ENCODE assay signal across 10 cellular contexts in the genomic region with DNA sequence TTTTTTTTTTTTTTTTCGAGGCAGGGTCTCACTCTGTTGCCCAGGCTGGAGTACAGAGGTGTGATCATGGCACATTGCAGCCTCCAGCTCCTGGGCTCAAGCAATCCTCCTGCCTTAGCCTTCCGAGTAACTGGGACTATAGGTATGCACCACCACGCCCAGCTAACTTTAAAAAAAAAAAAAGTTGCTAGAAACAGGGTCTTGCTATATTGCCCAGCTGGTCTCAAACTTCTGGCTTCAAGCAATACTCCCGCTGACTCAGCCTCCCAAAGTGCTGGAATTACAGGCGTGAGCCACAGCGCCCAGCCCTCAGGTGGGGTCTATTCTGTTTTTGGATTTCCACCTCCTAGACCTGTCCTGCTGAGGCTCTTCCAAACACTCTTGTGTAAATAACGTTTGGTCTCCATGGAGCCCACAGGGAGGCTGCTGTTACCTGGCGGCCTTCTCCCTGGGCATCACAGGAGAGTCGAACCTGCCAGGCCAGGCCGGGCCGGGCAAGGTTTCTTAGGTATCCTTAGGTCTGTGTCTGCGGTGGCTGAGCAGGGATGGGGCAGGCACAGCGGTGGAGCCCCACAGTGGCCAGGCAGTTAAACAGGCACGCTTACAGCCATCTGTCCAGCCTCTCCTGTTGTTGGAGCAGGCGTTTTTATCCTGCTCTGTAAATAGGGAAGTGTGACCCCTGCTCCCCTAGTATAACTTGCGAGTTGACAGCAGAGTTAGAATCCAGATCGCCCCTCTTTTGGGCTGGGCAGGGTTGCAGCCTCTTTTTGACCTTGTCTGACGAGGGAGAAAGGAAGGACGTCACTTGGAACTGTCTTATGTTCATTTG. TPM values are rescaled to one million over a fixed set of nuclear protein-coding genes. Genes with fewer than 3 reads are reported as not detected.
DNase-seq lines count a peak whose midpoint lies in the region; ATAC-seq and TF ChIP-seq lines count a peak whose summit lies in the region.
"Had no signal": no experiment of that assay in that cellular context is flagged by ENCODE, and none has a peak within 500 bp of the region (broad histone marks: within the 10 kb centered on the region; RNA-seq: fewer than 3 reads in every experiment).

No MANE protein-coding gene starts in this region.

- no peaks in the 10 kb centered on the region for H3K27me3 Mint-ChIP-seq in H9 (ENCODE audit: low read depth)
- H3K27me3 Mint-ChIP-seq in T-cell = no peaks in the 10 kb centered on the region

- no peak overlapping the region; the same call in 1 of the 2 replicates for H3K14ac ChIP-seq in H9 (ENCODE audit: insufficient read depth, low read length)

- no peak overlapping the region for H3K18ac ChIP-seq in H9 (ENCODE audit: insufficient read length, low read depth, low read length)

- no peak overlapping the region for H3K56ac ChIP-seq in H9 (ENCODE audit: insufficient read length, low read depth, low read length)

- H3K9me3 ChIP-seq in H9 (ENCODE audit: control insufficient read depth, low read depth, low read length) = no peaks in the 10 kb centered on the region

- no peak overlapping the region for H3K23ac ChIP-seq in H9 (ENCODE audit: insufficient read length, low read depth, low read length)

- H2AK5ac ChIP-seq in H9 (ENCODE audit: insufficient read length, low read length) = no peak overlapping the region

- DNase-seq in H9 (peak; percentile 61), astrocyte of the spinal cord (ENCODE audit: low read depth, low spot score) (no peak), hepatic stellate cell (ENCODE audit: low spot score) (peak; percentile 43), COLO668 (lab: John Stamatoyannopoulos, UW; ENCODE audit: unreplicated experiment) (no peak), T-cell (no peak)
- DNase-seq in activated CD4-positive, alpha-beta T cell treated with anti-CD3 and anti-CD28 coated beads, Interleukin-2, amount 50 U/mL, for 4 hours = no peak
- DNase-seq: T-helper 2 cell had no signal

- H3K4me3 Mint-ChIP-seq in H9 (no peak overlapping the region), T-cell (no peak overlapping the region)

- no peak overlapping the region for H3K9ac ChIP-seq in H9 (ENCODE audit: extremely low read depth, insufficient read length, low read length)

- no peak overlapping the region for H4K91ac ChIP-seq in H9 (ENCODE audit: insufficient read length, low read depth, low read length)

- H3K4me3 ChIP-seq in astrocyte of the spinal cord (ENCODE audit: low read depth, low read length) = no peak overlapping the region
- no peak overlapping the region for H3K4me3 ChIP-seq in skin epidermis

- no peak overlapping the region for H2BK5ac ChIP-seq in H9 (ENCODE audit: insufficient read length, low read length)

- H3K27ac ChIP-seq in H9 (ENCODE audit: insufficient read length, low read depth, low read length) (no peak overlapping the region), skin epidermis (peak overlapping the region; percentile 54 to 99 (median 90))
- H3K27ac ChIP-seq: HL-60 had no signal

- no peak overlapping the region for H4K5ac ChIP-seq in H9 (ENCODE audit: insufficient read length, low read depth, low read length)

- H4K20me1 ChIP-seq in H9 (ENCODE audit: control insufficient read depth, insufficient read depth, insufficient read length) = no peaks in the 10 kb centered on the region

- peak; percentile 44 for TF ChIP-seq CTCF in H9 (conservative IDR thresholded peaks at IDR 0.05)
- peak; percentile 30 for TF ChIP-seq CTCF in astrocyte of the spinal cord (IDR thresholded peaks at IDR 0.05; ENCODE audit: low read depth, low read length)

- H3T11ph ChIP-seq in H9 (ENCODE audit: low read length) = no peak overlapping the region

- WGBS in H9 (ENCODE audit: extremely low coverage, insufficient read length, low lambda C conversion rate) = no CpG with 5 or more reads among the region's 19 CpGs

- no peaks in the 10 kb centered on the region for H3K27me3 ChIP-seq in H9 (ENCODE audit: insufficient read depth, low read length)

- no peaks in the 10 kb centered on the region for H3K79me1 ChIP-seq in H9 (ENCODE audit: insufficient read depth, low read depth, low read length, poor library complexity, severe bottlenecking)

- H3K4me1 Mint-ChIP-seq in H9 (peaks cover 3% of the 10 kb centered on the region in 2 experiments; a peak in 2 of 4 replicates), T-cell (peaks cover 24 to 46% (median 30%) of the 10 kb centered on the region in 3 donors)

- H2BK20ac ChIP-seq in H9 (ENCODE audit: low read depth, low read length, poor library complexity, severe bottlenecking) = no peak overlapping the region

- CTCF ChIA-PET in T-cell (lab: Charles Lee) = no interaction called here

- H2BK120ac ChIP-seq in H9 (ENCODE audit: low read depth, low read length, poor library complexity, severe bottlenecking) = no peak overlapping the region

- H3K27ac Mint-ChIP-seq in H9 (peak overlapping the region; percentile 4 to 88 (median 8); a peak in 4 of 7 replicates), T-cell (no peak overlapping the region)

- peak overlapping the region; percentile 65; the same call in 1 of the 2 replicates for H2BK15ac ChIP-seq in H9 (ENCODE audit: low read depth, low read length)

- H2BK12ac ChIP-seq in H9 (ENCODE audit: insufficient read length, low read depth, low read length) = no peak overlapping the region

- POLR2A ChIA-PET in T-cell (lab: Charles Lee) = no interaction called here

- no peak overlapping the region for H4K8ac ChIP-seq in H9 (replicated peaks; ENCODE audit: insufficient read length, low read depth, low read length)

- H3K4me1 ChIP-seq in H9 (ENCODE audit: insufficient read depth, low read length) = no peaks in the 10 kb centered on the region; the same call in 1 of the 2 replicates

- no peak overlapping the region for H2AFZ ChIP-seq in H9 (ENCODE audit: low read length)

- no peak overlapping the region for H3K4me2 ChIP-seq in H9 (ENCODE audit: insufficient read depth, insufficient read length, low read length)

- no peaks in the 10 kb centered on the region; the same call in 1 of the 2 replicates for H3K79me2 ChIP-seq in H9 (ENCODE audit: insufficient read depth, low read length)

- no peaks in the 10 kb centered on the region for H3K9me3 Mint-ChIP-seq in H9
- H3K9me3 Mint-ChIP-seq in T-cell = no peaks in the 10 kb centered on the region

- H3K36me3 Mint-ChIP-seq in H9 (ENCODE audit: insufficient read depth in 1 of 3, low read depth in 3 of 3) (peaks cover 6 to 17% (median 14%) of the 10 kb centered on the region in 3 experiments), T-cell (peaks cover 11% of the 10 kb centered on the region)

- H3K23me2 ChIP-seq in H9 (ENCODE audit: insufficient read length, low read depth, low read length, poor library complexity, severe bottlenecking) = no peaks in the 10 kb centered on the region

- in situ Hi-C loops in astrocyte of the spinal cord (cut with HindIII; ENCODE audit: low sequenced_read_pairs) = no loop called here

- ATAC-seq in GM18861 (IDR thresholded peaks at IDR 0.05; ENCODE audit: unreplicated experiment) = no peak
- no peak for ATAC-seq in T-cell (replicated peaks in 1 of 4)

- H3K4ac ChIP-seq in H9 (ENCODE audit: low read depth, low read length) = no peak overlapping the region

RNA-seq across cellular contexts. Expression of gene PLEKHM2, which starts 18.8 kb away (rescaled TPM):
- total RNA-seq in H9 (2021) (45.9 and 50.4 TPM in 2 replicates), T-cell (10 to 100 TPM; 52.5 to 65.2 (median 59.6) TPM)

RNA-seq across cellular contexts. Expression of gene SLC25A34, which starts 33.1 kb away (rescaled TPM):
- total RNA-seq in H9 (2021) (0.94 and 1.5 TPM in 2 replicates), T-cell (1 to 10 TPM; 1.8 to 4.1 (median 2.6) TPM)

RNA-seq across cellular contexts. Expression of gene TMEM82, which starts 39.4 kb away (rescaled TPM):
- total RNA-seq in H9 (2021) (1.0 and 1.4 TPM in 2 replicates), T-cell (not detected)

RNA-seq across cellular contexts. Expression of gene FBLIM1, which starts 55.7 kb away (rescaled TPM):
- total RNA-seq in H9 (2021) = 64.7 and 66.8 TPM in 2 replicates
- under 1 TPM in 3 of 5 donors, not detected in 2; 0.36 to 0.54 (median 0.50) TPM for total RNA-seq in T-cell

Comparison
In these comparisons a context has a peak if more than half of its experiments do, and no peak if none do; other contexts are left out.
1. DNase-seq: peak in H9 (single experiment) and hepatic stellate cell (single experiment); none in astrocyte of the spinal cord (single experiment), COLO668 (single experiment), activated CD4-positive, alpha-beta T cell treated with anti-CD3 and anti-CD28 coated beads, Interleukin-2, amount 50 U/mL, for 4 hours (0 of 2) and T-cell (0 of 34).
2. H3K27ac Mint-ChIP-seq: peak in H9 (3 of 3); none in T-cell (0 of 2).